In genomic region chr14:80959448-80960006, GRCh38 we compare ENCODE assay signal across 9 cellular contexts. TPM values are rescaled to one million over a fixed set of nuclear protein-coding genes. Genes with fewer than 3 reads are reported as not detected.
DNase-seq lines count a peak whose midpoint lies in the region; ATAC-seq, FAIRE-seq and TF ChIP-seq lines count a peak whose summit lies in the region.
"Had no signal": no experiment of that assay in that cellular context is flagged by ENCODE, and none has a peak within 500 bp of the region (broad histone marks: within the 10 kb centered on the region; RNA-seq: fewer than 3 reads in every experiment).

No MANE protein-coding gene starts in this region.

- H3K36me3 ChIP-seq in kidney (ENCODE audit: control insufficient read depth in 1 of 2, insufficient read depth in 2 of 2, low read length in 2 of 2) (no peaks in the 10 kb centered on the region), ascending aorta (no peaks in the 10 kb centered on the region)

- intact Hi-C loops in kidney (cut with DNase I), result no loop called here
- intact Hi-C loops in ascending aorta (cut with DNase I), result no loop called here

- no peak overlapping the region for H3K9ac ChIP-seq in kidney (ENCODE audit: low read length in 2 of 2)

- H3K4me1 ChIP-seq in kidney (ENCODE audit: control insufficient read depth in 1 of 2, insufficient read depth in 1 of 2, low read depth in 1 of 2, low read length in 2 of 2) (peaks cover 0 to 5% of the 10 kb centered on the region in 2 donors), ascending aorta (peaks cover 0 to 6% of the 10 kb centered on the region in 2 donors)

- peak; percentile 98 for ATAC-seq in GM21381 (IDR thresholded peaks at IDR 0.05; ENCODE audit: unreplicated experiment)
- peak; percentile 98 for ATAC-seq in HG03575 (IDR thresholded peaks at IDR 0.05; ENCODE audit: extremely low read depth, insufficient number of reproducible peaks, low FRiP score, unreplicated experiment)
- ATAC-seq in omental fat pad (ENCODE audit: low FRiP score), result no peak

- H3K9me3 ChIP-seq in kidney (ENCODE audit: control insufficient read depth in 1 of 2, low read length in 2 of 2), result no peaks in the 10 kb centered on the region
- H3K9me3 ChIP-seq in ascending aorta, result no peaks in the 10 kb centered on the region

- TF ChIP-seq CTCF in GM10266 (IDR thresholded peaks at IDR 0.05; ENCODE audit: control insufficient read depth, insufficient read depth, low read depth, missing control alignments) (no peak), kidney (IDR thresholded peaks at IDR 0.05; ENCODE audit: borderline replicate concordance, extremely low read depth, insufficient read depth) (no peak), omental fat pad (IDR thresholded peaks at IDR 0.05) (no peak), ascending aorta (IDR thresholded peaks at IDR 0.05) (no peak)

- H3K27me3 ChIP-seq in ascending aorta, result no peaks in the 10 kb centered on the region

- no peak for FAIRE-seq in kidney (lab: Jason Lieb, UNC)

- DNase-seq in GM10266 (ENCODE audit: extremely low spot score) (peak; percentile 41), kidney (no peak), omental fat pad (ENCODE audit: low spot score) (no peak), dermis blood vessel endothelial cell (no peak), ascending aorta (ENCODE audit: low spot score in 2 of 2) (no peak)
- peak; percentile 44 for DNase-seq in activated CD4-positive, CD25-positive, alpha-beta regulatory T cell treated with anti-CD3 and anti-CD28 coated beads, Interleukin-2, amount 50 U/mL, for 72 hours

- peak overlapping the region; percentile 3 to 38 for H3K4me3 ChIP-seq in kidney (ENCODE audit: low read length in 2 of 2)
- H3K4me3 ChIP-seq in ascending aorta, result no peak overlapping the region

- H3K27ac ChIP-seq in kidney (ENCODE audit: low read depth in 2 of 2, low read length in 2 of 2) (no peak overlapping the region), ascending aorta (no peak overlapping the region)
- H3K27ac ChIP-seq: epithelial cell of prostate had no signal

RNA-seq across cellular contexts. Expression of gene TSHR, which starts 4.1 kb away (rescaled TPM):
- total RNA-seq in kidney (0.98 TPM), omental fat pad (under 1 TPM in 3 of 4 donors, not detected in 1; 0.36 to 0.79 (median 0.74) TPM), dermis blood vessel endothelial cell (not detected in 2 replicates), ascending aorta (not detected)
- polyA plus RNA-seq in kidney (ENCODE audit: insufficient read depth, low read depth, low replicate concordance), result not detected

RNA-seq across cellular contexts. Expression of gene CEP128, which starts 18.0 kb away (rescaled TPM):
- 9.0 TPM for total RNA-seq in kidney
- 0.43 TPM for polyA plus RNA-seq in kidney (ENCODE audit: insufficient read depth, low read depth, low replicate concordance)
- 10 to 100 TPM in 1 of 4 donors, 1 to 10 TPM in 3; 3.5 to 13.1 (median 4.6) TPM for total RNA-seq in omental fat pad
- 4.4 and 6.8 TPM in 2 replicates for total RNA-seq in dermis blood vessel endothelial cell
- total RNA-seq in ascending aorta, result 3.3 TPM

Comparison
In these comparisons a context has a peak if more than half of its experiments do, and no peak if none do; other contexts are left out.
1. DNase-seq: peak in GM10266 (single experiment) and activated CD4-positive, CD25-positive, alpha-beta regulatory T cell treated with anti-CD3 and anti-CD28 coated beads, Interleukin-2, amount 50 U/mL, for 72 hours (single experiment); none in kidney (single experiment), omental fat pad (single experiment), dermis blood vessel endothelial cell (single experiment) and ascending aorta (0 of 2).
2. H3K4me3 ChIP-seq: peak in kidney (2 of 2); none in ascending aorta (0 of 2).